19 cellular contexts compared by ENCODE assay signal in the genomic region with DNA sequence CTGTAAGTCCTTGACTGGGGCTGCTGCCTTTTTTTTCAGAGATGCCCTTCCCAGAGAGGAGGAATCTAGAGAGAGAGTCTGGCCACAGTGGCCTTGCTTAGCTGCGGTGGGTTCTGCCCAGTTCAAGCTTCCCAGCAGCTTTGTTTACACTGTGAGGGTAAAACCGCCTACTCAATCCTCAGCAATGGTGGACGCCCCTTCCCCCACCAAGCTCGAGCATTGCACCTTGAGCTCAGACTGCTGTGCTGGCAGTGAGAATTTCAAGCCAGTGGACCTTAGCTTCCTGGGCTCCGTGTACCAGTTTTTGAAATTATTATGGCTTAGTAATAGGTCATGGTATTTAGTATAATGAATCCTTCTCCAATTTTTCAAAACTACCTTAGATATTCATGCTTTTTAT.
DNase-seq lines count a peak whose midpoint lies in the region; ATAC-seq, FAIRE-seq and TF ChIP-seq lines count a peak whose summit lies in the region.
"Had no signal": no experiment of that assay in that cellular context is flagged by ENCODE, and none has a peak within 500 bp of the region (broad histone marks: within the 10 kb centered on the region; RNA-seq: fewer than 3 reads in every experiment).

No MANE protein-coding gene starts in this region.

- H3K27me3 ChIP-seq in hepatocyte: no peaks in the 10 kb centered on the region
- H3K27me3 ChIP-seq: BLaER1 had no signal

- POLR2A ChIA-PET in A549 (lab: Yijun Ruan, JAX): no interaction called here

- no peak overlapping the region for H3K4me3 ChIP-seq in A549
- H3K4me3 ChIP-seq in hepatocyte: no peak overlapping the region
- H3K4me3 ChIP-seq: BLaER1, GM12878 had no signal

- no peak for DNase-seq in A549 (ENCODE audit: low read depth in 1 of 2, low spot score in 1 of 2)
- DNase-seq in ELF-1 (ENCODE audit: low read depth, low spot score): peak; percentile 26
- peak; percentile 46 for DNase-seq in NCI-H510A treated with DMSO at 0.1 percent for 48 hours (lab: John Stamatoyannopoulos, UW)
- DNase-seq in hepatocyte (ENCODE audit: low spot score): peak; percentile 25
- no peak for DNase-seq in cardiac septum (ENCODE audit: low spot score)
- DNase-seq: Caco-2; CD4-positive, CD25-positive, alpha-beta regulatory T cell; CD8-positive, alpha-beta T cell; DMS153; DND-41; GDM1; H9 had no signal

- no peak for ATAC-seq in A549
- no peak for ATAC-seq in HG03439 (IDR thresholded peaks at IDR 0.05; ENCODE audit: unreplicated experiment)
- ATAC-seq in HG02973 (IDR thresholded peaks at IDR 0.05; ENCODE audit: unreplicated experiment): no peak
- ATAC-seq: CD8-positive, alpha-beta T cell; GM12878; HCT116 had no signal

- H3K79me2 ChIP-seq in hepatocyte: no peaks in the 10 kb centered on the region

- intact Hi-C loops in cardiac septum (cut with DNase I): no loop called here

- no peak for TF ChIP-seq POLR2A in A549 (IDR thresholded peaks at IDR 0.05; ENCODE audit: low read length)

- H3K36me3 ChIP-seq in hepatocyte (replicated peaks; ENCODE audit: insufficient read depth, low read depth): no peaks in the 10 kb centered on the region
- H3K36me3 ChIP-seq: BLaER1 had no signal

- CTCF ChIA-PET in A549 (lab: Yijun Ruan, JAX): no interaction called here

- no peak for FAIRE-seq in A549 (lab: Jason Lieb, UNC)
- FAIRE-seq: GM12878, GM18507 had no signal

- 33% methylated on average over 5 of the region's 5 CpGs for WGBS in A549 (ENCODE audit: missing lambda C conversion rate)
- 39% methylated on average over 5 of the region's 5 CpGs for WGBS in hepatocyte (ENCODE audit: low lambda C conversion rate, missing lambda C conversion rate)

- no peak for TF ChIP-seq RAD21 in A549 (conservative IDR thresholded peaks at IDR 0.05 in 1 of 2, IDR thresholded peaks at IDR 0.05 in 1 of 2)

- no peaks in the 10 kb centered on the region for H4K20me1 ChIP-seq in hepatocyte (ENCODE audit: insufficient read depth, poor library complexity, severe bottlenecking)
- H4K20me1 ChIP-seq: BLaER1 had no signal

- no peaks in the 10 kb centered on the region for H3K9me2 ChIP-seq in hepatocyte (replicated peaks; ENCODE audit: insufficient read depth)

- H3K9me3 ChIP-seq in A549: no peaks in the 10 kb centered on the region
- H3K9me3 ChIP-seq in hepatocyte (ENCODE audit: low read depth): no peaks in the 10 kb centered on the region
- H3K9me3 ChIP-seq: BLaER1, Caco-2 had no signal

- TF ChIP-seq CTCF in A549 (IDR thresholded peaks at IDR 0.05): no peak
- TF ChIP-seq CTCF in hepatocyte (IDR thresholded peaks at IDR 0.05; ENCODE audit: poor library complexity): no peak

- H3K4me2 ChIP-seq in A549: peak overlapping the region; percentile 21; the same call in 1 of the 3 replicates
- H3K4me2 ChIP-seq in hepatocyte: no peak overlapping the region
- H3K4me2 ChIP-seq: BLaER1 had no signal

- H3K27ac ChIP-seq in A549: no peak overlapping the region
- no peak overlapping the region for H3K27ac ChIP-seq in hepatocyte
- H3K27ac ChIP-seq: BLaER1, C4-2B had no signal

- TF ChIP-seq EP300 in A549 (IDR thresholded peaks at IDR 0.05): no peak

- no peak overlapping the region for H2AFZ ChIP-seq in hepatocyte

- H3K4me1 ChIP-seq in A549: 0 out of 3 replicates have a peak, but pooled peaks cover 3% of the 10 kb centered on the region
- no peaks in the 10 kb centered on the region for H3K4me1 ChIP-seq in hepatocyte (ENCODE audit: insufficient read depth)
- H3K4me1 ChIP-seq: BLaER1, Caco-2 had no signal

TF ChIP-seq in A549, 52 proteins besides CTCF, POLR2A, EP300 and RAD21:
- no peak for TF ChIP-seq HEYL (CRISPR knock-in tag; IDR thresholded peaks at IDR 0.05)

Comparison
In these comparisons a context has a peak if more than half of its experiments do, and no peak if none do; other contexts are left out.
1. DNase-seq: peak in ELF-1 (single experiment), NCI-H510A treated with DMSO at 0.1 percent for 48 hours (single experiment) and hepatocyte (single experiment); none in A549 (0 of 2) and cardiac septum (single experiment).